Comparison of ENCODE assay signal across 17 cellular contexts in the genomic region with DNA sequence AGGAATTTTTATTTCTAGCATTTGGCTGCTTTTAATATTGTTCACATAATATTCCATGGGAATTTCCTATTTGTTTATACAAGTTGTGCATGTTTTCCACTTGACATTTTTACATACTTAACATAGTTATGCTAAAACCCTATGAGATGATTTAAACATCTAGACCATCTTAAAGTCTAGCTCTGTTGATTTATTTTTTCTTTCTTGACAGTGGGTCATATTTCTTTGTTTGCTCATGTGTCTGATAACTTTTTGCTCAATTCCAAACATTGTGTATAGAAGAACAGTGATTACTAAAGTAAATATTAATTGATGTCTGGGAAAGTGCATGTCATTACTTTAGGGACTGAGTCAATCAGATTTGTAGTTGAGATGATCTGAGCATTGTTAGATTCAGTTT.
DNase-seq lines count a peak whose midpoint lies in the region; ATAC-seq, FAIRE-seq and TF ChIP-seq lines count a peak whose summit lies in the region.
"Had no signal": no experiment of that assay in that cellular context is flagged by ENCODE, and none has a peak within 500 bp of the region (broad histone marks: within the 10 kb centered on the region; RNA-seq: fewer than 3 reads in every experiment).

No MANE protein-coding gene starts in this region.

- no peaks in the 10 kb centered on the region for H3K36me3 Mint-ChIP-seq in activated CD4-positive, alpha-beta memory T cell treated with anti-CD3 and anti-CD28 coated beads for 36 hours
- H3K36me3 Mint-ChIP-seq: CD14-positive monocyte; CD4-positive, alpha-beta memory T cell had no signal

- H3K4me2 ChIP-seq in IMR-90 (ENCODE audit: low read depth, low read length), result no peak overlapping the region

- H3K4me1 ChIP-seq in IMR-90 (ENCODE audit: control insufficient read depth, insufficient read depth, low read length), result no peaks in the 10 kb centered on the region
- H3K4me1 ChIP-seq in adipocyte (ENCODE audit: control insufficient read depth, insufficient read depth, low read length), result no peaks in the 10 kb centered on the region

- dilution Hi-C loops in IMR-90 (cut with HindIII; ENCODE audit: low sequenced_read_pairs, unreplicated experiment), result no loop called here

- H3K27ac ChIP-seq in IMR-90 (ENCODE audit: insufficient read depth, low read length), result no peak overlapping the region

- no peak overlapping the region for H2AFZ ChIP-seq in IMR-90 (replicated peaks; ENCODE audit: low read length, poor library complexity)

- no peaks in the 10 kb centered on the region for H3K27me3 Mint-ChIP-seq in activated CD4-positive, alpha-beta memory T cell treated with anti-CD3 and anti-CD28 coated beads for 36 hours

- no peak overlapping the region for H2BK15ac ChIP-seq in IMR-90 (ENCODE audit: low read depth, low read length)

- no peak overlapping the region for H3K9ac ChIP-seq in IMR-90 (ENCODE audit: low read depth, low read length)
- no peak overlapping the region for H3K9ac ChIP-seq in adipocyte (ENCODE audit: low read length)

- CTCF ChIA-PET in IMR-90 (lab: Yijun Ruan, JAX), result no interaction called here
- CTCF ChIA-PET in activated CD4-positive, alpha-beta memory T cell treated with anti-CD3 and anti-CD28 coated beads for 36 hours (lab: Charles Lee), result no interaction called here

- no peak overlapping the region for H3K14ac ChIP-seq in IMR-90 (replicated peaks; ENCODE audit: low read depth, low read length)

- H2BK5ac ChIP-seq in IMR-90 (ENCODE audit: low read depth, low read length, poor library complexity, severe bottlenecking), result no peak overlapping the region

- no peak overlapping the region for H3K27ac Mint-ChIP-seq in activated CD4-positive, alpha-beta memory T cell treated with anti-CD3 and anti-CD28 coated beads for 36 hours
- H3K27ac Mint-ChIP-seq: CD14-positive monocyte; CD4-positive, alpha-beta memory T cell; H9 had no signal

- no peak overlapping the region for H2BK120ac ChIP-seq in IMR-90 (ENCODE audit: low read depth, low read length)

- no peaks in the 10 kb centered on the region for H3K27me3 ChIP-seq in IMR-90 (ENCODE audit: control insufficient read depth, insufficient read depth, low read length)
- no peaks in the 10 kb centered on the region for H3K27me3 ChIP-seq in adipocyte (replicated peaks; ENCODE audit: control insufficient read depth, insufficient read depth, low read length)

- H4K91ac ChIP-seq in IMR-90 (ENCODE audit: insufficient read depth, low read depth, low read length), result no peak overlapping the region

- no peak for TF ChIP-seq POLR2A in IMR-90 (IDR thresholded peaks at IDR 0.05; ENCODE audit: low read depth, low read length)

- no peaks in the 10 kb centered on the region for H3K9me1 ChIP-seq in IMR-90 (ENCODE audit: insufficient read depth, low read length)

- H2AK9ac ChIP-seq in IMR-90 (replicated peaks; ENCODE audit: low read depth, low read length, poor library complexity), result no peak overlapping the region

- no peaks in the 10 kb centered on the region for H3K79me1 ChIP-seq in IMR-90 (ENCODE audit: low read depth in 1 of 2, low read length in 2 of 2)

- H2AK5ac ChIP-seq in IMR-90 (ENCODE audit: low read depth, low read length), result no peak overlapping the region

- peaks cover 6% of the 10 kb centered on the region for H3K9me3 Mint-ChIP-seq in activated CD4-positive, alpha-beta memory T cell treated with anti-CD3 and anti-CD28 coated beads for 36 hours

- in situ Hi-C loops in IMR-90 (cut with MboI; ENCODE audit: low sequenced_read_pairs), result no loop called here

- TF ChIP-seq CTCF in IMR-90 (conservative IDR thresholded peaks at IDR 0.05; ENCODE audit: low read depth, low read length), result no peak

- H2BK20ac ChIP-seq in IMR-90 (ENCODE audit: low read depth, low read length), result no peak overlapping the region

- no peak overlapping the region for H3K56ac ChIP-seq in IMR-90 (ENCODE audit: extremely low read depth, insufficient read depth, low read length)

- peak; percentile 27; the same call in 1 of the 2 replicates for ATAC-seq in IMR-90 (ENCODE audit: low read depth)
- no peak for ATAC-seq in GM19035 (IDR thresholded peaks at IDR 0.05; ENCODE audit: unreplicated experiment)

- no TSS peak for BruUV-seq in IMR-90 (replicated peaks; lab: Mats Ljungman, UMichigan)

- no peaks in the 10 kb centered on the region for H3K9me3 ChIP-seq in IMR-90 (ENCODE audit: control insufficient read depth, insufficient read depth, low read length)
- H3K9me3 ChIP-seq in adipocyte (ENCODE audit: control insufficient read depth, low read length), result peaks cover 11% of the 10 kb centered on the region

- no peak overlapping the region for H3K4me3 ChIP-seq in IMR-90 (ENCODE audit: insufficient read depth, low read depth, low read length)
- H3K4me3 ChIP-seq in adipocyte (ENCODE audit: low read length), result no peak overlapping the region

- H3K4me1 Mint-ChIP-seq in activated CD4-positive, alpha-beta memory T cell treated with anti-CD3 and anti-CD28 coated beads for 36 hours (ENCODE audit: low read depth), result no peaks in the 10 kb centered on the region
- H3K4me1 Mint-ChIP-seq: CD14-positive monocyte; CD4-positive, alpha-beta memory T cell; H9 had no signal

- H4K20me1 ChIP-seq in IMR-90 (ENCODE audit: insufficient read depth, low read length), result no peaks in the 10 kb centered on the region

- no peak overlapping the region for H3K18ac ChIP-seq in IMR-90 (ENCODE audit: low read depth, low read length)

- H3K36me3 ChIP-seq in IMR-90 (ENCODE audit: control insufficient read depth, insufficient read depth, low read length) (no peaks in the 10 kb centered on the region), adipocyte (ENCODE audit: control insufficient read depth, insufficient read depth, low read length, severe bottlenecking) (no peaks in the 10 kb centered on the region)

- intact Hi-C loops in IMR-90 (cut with micrococcal nuclease), result no loop called here
- intact Hi-C loops in activated CD4-positive, alpha-beta memory T cell treated with anti-CD3 and anti-CD28 coated beads for 36 hours (cut with micrococcal nuclease), result no loop called here

- POLR2A ChIA-PET in IMR-90 (lab: Charles Lee; ENCODE audit: unreplicated experiment), result no interaction called here
- POLR2A ChIA-PET in activated CD4-positive, alpha-beta memory T cell treated with anti-CD3 and anti-CD28 coated beads for 36 hours (lab: Charles Lee), result no interaction called here

- no peak for TF ChIP-seq RAD21 in IMR-90 (IDR thresholded peaks at IDR 0.05; ENCODE audit: low read length)

- H3K23ac ChIP-seq in IMR-90 (ENCODE audit: low read depth, low read length), result no peak overlapping the region

- H4K5ac ChIP-seq in IMR-90 (ENCODE audit: low read depth, low read length), result no peak overlapping the region

- H4K8ac ChIP-seq in IMR-90 (ENCODE audit: low read depth in 2 of 2, low read length in 2 of 2), result no peak overlapping the region

- no peak overlapping the region for H3K4me3 Mint-ChIP-seq in activated CD4-positive, alpha-beta memory T cell treated with anti-CD3 and anti-CD28 coated beads for 36 hours
- H3K4me3 Mint-ChIP-seq: CD14-positive monocyte; CD4-positive, alpha-beta memory T cell; H9 had no signal

- FAIRE-seq in endometrium (lab: Jason Lieb, UNC), result peak; percentile 88
- FAIRE-seq: GM12892, HTR-8/SVneo had no signal

- H3K4ac ChIP-seq in IMR-90 (ENCODE audit: low read depth, low read length), result no peak overlapping the region

- DNase-seq in IMR-90 (no peak), adipocyte (ENCODE audit: low read depth) (peak; percentile 20)
- DNase-seq in stimulated activated CD4-positive, alpha-beta T cell treated with anti-CD3 and anti-CD28 coated beads, Interleukin-4, amount 100 ng/mL, for 4 hours, result no peak
- DNase-seq in activated naive CD4-positive, alpha-beta T cell treated with Interleukin-2 at 50 U/mL for 16 hours, result no peak
- no peak for DNase-seq in activated CD4-positive, alpha-beta memory T cell treated with anti-CD3 and anti-CD28 coated beads for 36 hours
- DNase-seq: ACHN; CD4-positive, alpha-beta memory T cell; DMS153; DMS79; GDM1; GOT3; H9 had no signal

TF ChIP-seq in IMR-90, 13 proteins besides CTCF, POLR2A, EP300 and RAD21:
- no peak for TF ChIP-seq CEBPB (IDR thresholded peaks at IDR 0.05; ENCODE audit: low read depth, low read length)
- no peak for TF ChIP-seq NFE2L2 (IDR thresholded peaks at IDR 0.05; ENCODE audit: low read depth, low read length)
- TF ChIP-seq FOS (IDR thresholded peaks at IDR 0.05; ENCODE audit: low read depth, low read length), result no peak
- no peak for TF ChIP-seq CHD1 (IDR thresholded peaks at IDR 0.05; ENCODE audit: low read depth, low read length)
- TF ChIP-seq MXI1 (IDR thresholded peaks at IDR 0.05; ENCODE audit: borderline replicate concordance, low read depth, low read length), result no peak
